ENCODE assay signal across 1 cellular context in the genomic region with DNA sequence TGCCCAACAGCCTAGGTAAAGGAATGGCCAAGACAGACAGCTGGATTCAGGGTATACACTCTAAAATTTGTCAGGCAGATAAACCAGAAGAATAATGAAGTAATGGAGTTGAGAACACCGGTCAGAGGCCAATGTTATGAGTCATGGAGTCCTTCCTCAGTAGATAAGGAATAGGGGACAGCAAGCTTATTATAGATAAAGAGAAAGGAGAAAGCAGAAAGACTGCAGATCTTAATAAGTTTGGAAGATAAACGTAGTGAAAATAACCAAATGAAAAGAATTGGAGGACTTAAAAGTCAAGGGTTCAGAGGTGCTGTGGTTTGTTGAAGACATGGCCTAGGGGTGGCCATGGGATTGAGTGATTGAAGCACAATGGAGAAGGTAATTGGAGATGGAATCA.
TF ChIP-seq lines count a peak whose summit lies in the region.

No MANE protein-coding gene starts in this region.

TF ChIP-seq in K562, 482 proteins besides CTCF, POLR2A, EP300 and RAD21 (continued from another document):
- TF ChIP-seq, protein P1, sequence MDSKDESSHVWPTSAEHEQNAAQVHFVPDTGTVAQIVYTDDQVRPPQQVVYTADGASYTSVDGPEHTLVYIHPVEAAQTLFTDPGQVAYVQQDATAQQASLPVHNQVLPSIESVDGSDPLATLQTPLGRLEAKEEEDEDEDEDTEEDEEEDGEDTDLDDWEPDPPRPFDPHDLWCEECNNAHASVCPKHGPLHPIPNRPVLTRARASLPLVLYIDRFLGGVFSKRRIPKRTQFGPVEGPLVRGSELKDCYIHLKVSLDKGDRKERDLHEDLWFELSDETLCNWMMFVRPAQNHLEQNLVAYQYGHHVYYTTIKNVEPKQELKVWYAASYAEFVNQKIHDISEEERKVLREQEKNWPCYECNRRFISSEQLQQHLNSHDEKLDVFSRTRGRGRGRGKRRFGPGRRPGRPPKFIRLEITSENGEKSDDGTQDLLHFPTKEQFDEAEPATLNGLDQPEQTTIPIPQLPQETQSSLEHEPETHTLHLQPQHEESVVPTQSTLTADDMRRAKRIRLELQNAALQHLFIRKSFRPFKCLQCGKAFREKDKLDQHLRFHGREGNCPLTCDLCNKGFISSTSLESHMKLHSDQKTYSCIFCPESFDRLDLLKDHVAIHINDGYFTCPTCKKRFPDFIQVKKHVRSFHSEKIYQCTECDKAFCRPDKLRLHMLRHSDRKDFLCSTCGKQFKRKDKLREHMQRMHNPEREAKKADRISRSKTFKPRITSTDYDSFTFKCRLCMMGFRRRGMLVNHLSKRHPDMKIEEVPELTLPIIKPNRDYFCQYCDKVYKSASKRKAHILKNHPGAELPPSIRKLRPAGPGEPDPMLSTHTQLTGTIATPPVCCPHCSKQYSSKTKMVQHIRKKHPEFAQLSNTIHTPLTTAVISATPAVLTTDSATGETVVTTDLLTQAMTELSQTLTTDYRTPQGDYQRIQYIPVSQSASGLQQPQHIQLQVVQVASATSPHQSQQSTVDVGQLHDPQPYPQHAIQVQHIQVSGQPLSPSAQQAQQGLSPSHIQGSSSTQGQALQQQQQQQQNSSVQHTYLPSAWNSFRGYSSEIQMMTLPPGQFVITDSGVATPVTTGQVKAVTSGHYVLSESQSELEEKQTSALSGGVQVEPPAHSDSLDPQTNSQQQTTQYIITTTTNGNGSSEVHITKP (IDR thresholded peaks at IDR 0.05; ENCODE audit: partially characterized antibody) = no peak
- TF ChIP-seq EP400 (IDR thresholded peaks at IDR 0.05) = 0 out of 2 replicates have a peak, but pooled peaks have one; percentile 33
- no peak for TF ChIP-seq ZNF324 (CRISPR knock-in tag; IDR thresholded peaks at IDR 0.05)
- no peak for TF ChIP-seq ZNF23 (CRISPR knock-in tag; IDR thresholded peaks at IDR 0.05)
- TF ChIP-seq MYNN (IDR thresholded peaks at IDR 0.05) = no peak
- TF ChIP-seq MYNN (CRISPR knock-in tag; IDR thresholded peaks at IDR 0.05) = no peak
- peak; percentile 78 for TF ChIP-seq TEAD4 (IDR thresholded peaks at IDR 0.05; ENCODE audit: low read length)
- no peak for TF ChIP-seq TEAD4 (CRISPR knock-in tag; IDR thresholded peaks at IDR 0.05; ENCODE audit: borderline replicate concordance)
- no peak for TF ChIP-seq MYC (IDR thresholded peaks at IDR 0.05; ENCODE audit: low read depth, low read length)
- TF ChIP-seq MYC (CRISPR knock-in tag; IDR thresholded peaks at IDR 0.05; ENCODE audit: borderline replicate concordance, low read depth) = no peak
- no peak for TF ChIP-seq ELF2 (CRISPR knock-in tag; IDR thresholded peaks at IDR 0.05)
- TF ChIP-seq, protein P2, sequence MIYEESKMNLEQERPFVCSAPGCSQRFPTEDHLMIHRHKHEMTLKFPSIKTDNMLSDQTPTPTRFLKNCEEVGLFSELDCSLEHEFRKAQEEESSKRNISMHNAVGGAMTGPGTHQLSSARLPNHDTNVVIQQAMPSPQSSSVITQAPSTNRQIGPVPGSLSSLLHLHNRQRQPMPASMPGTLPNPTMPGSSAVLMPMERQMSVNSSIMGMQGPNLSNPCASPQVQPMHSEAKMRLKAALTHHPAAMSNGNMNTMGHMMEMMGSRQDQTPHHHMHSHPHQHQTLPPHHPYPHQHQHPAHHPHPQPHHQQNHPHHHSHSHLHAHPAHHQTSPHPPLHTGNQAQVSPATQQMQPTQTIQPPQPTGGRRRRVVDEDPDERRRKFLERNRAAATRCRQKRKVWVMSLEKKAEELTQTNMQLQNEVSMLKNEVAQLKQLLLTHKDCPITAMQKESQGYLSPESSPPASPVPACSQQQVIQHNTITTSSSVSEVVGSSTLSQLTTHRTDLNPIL (CRISPR knock-in tag; IDR thresholded peaks at IDR 0.05) = no peak
- TF ChIP-seq, protein P3, sequence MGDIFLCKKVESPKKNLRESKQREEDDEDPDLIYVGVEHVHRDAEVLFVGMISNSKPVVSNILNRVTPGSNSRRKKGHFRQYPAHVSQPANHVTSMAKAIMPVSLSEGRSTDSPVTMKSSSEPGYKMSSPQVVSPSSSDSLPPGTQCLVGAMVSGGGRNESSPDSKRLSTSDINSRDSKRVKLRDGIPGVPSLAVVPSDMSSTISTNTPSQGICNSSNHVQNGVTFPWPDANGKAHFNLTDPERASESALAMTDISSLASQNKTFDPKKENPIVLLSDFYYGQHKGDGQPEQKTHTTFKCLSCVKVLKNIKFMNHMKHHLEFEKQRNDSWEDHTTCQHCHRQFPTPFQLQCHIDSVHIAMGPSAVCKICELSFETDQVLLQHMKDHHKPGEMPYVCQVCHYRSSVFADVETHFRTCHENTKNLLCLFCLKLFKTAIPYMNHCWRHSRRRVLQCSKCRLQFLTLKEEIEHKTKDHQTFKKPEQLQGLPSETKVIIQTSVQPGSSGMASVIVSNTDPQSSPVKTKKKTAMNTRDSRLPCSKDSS (IDR thresholded peaks at IDR 0.05; ENCODE audit: low read depth, partially characterized antibody) = no peak
- TF ChIP-seq, protein P4, sequence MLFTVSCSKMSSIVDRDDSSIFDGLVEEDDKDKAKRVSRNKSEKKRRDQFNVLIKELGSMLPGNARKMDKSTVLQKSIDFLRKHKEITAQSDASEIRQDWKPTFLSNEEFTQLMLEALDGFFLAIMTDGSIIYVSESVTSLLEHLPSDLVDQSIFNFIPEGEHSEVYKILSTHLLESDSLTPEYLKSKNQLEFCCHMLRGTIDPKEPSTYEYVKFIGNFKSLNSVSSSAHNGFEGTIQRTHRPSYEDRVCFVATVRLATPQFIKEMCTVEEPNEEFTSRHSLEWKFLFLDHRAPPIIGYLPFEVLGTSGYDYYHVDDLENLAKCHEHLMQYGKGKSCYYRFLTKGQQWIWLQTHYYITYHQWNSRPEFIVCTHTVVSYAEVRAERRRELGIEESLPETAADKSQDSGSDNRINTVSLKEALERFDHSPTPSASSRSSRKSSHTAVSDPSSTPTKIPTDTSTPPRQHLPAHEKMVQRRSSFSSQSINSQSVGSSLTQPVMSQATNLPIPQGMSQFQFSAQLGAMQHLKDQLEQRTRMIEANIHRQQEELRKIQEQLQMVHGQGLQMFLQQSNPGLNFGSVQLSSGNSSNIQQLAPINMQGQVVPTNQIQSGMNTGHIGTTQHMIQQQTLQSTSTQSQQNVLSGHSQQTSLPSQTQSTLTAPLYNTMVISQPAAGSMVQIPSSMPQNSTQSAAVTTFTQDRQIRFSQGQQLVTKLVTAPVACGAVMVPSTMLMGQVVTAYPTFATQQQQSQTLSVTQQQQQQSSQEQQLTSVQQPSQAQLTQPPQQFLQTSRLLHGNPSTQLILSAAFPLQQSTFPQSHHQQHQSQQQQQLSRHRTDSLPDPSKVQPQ (CRISPR knock-in tag; IDR thresholded peaks at IDR 0.05; ENCODE audit: borderline replicate concordance) = no peak
- TF ChIP-seq GTF2F1 (IDR thresholded peaks at IDR 0.05; ENCODE audit: low read depth, low read length) = no peak
- 0 out of 2 replicates have a peak, but pooled peaks have one; percentile 43 for TF ChIP-seq KLF16 (IDR thresholded peaks at IDR 0.05)
- TF ChIP-seq TAL1 (IDR thresholded peaks at IDR 0.05) = peak; percentile 70
- TF ChIP-seq MTA1 (IDR thresholded peaks at IDR 0.05; ENCODE audit: borderline replicate concordance) = 0 out of 2 replicates have a peak, but pooled peaks have one; percentile 38
- TF ChIP-seq, protein P5, sequence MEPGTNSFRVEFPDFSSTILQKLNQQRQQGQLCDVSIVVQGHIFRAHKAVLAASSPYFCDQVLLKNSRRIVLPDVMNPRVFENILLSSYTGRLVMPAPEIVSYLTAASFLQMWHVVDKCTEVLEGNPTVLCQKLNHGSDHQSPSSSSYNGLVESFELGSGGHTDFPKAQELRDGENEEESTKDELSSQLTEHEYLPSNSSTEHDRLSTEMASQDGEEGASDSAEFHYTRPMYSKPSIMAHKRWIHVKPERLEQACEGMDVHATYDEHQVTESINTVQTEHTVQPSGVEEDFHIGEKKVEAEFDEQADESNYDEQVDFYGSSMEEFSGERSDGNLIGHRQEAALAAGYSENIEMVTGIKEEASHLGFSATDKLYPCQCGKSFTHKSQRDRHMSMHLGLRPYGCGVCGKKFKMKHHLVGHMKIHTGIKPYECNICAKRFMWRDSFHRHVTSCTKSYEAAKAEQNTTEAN (CRISPR knock-in tag; IDR thresholded peaks at IDR 0.05) = no peak
- peak; percentile 92 for TF ChIP-seq MEIS2 (IDR thresholded peaks at IDR 0.05; ENCODE audit: partially characterized antibody)
- 0 out of 2 replicates have a peak, but pooled peaks have one; percentile 25 for TF ChIP-seq FOSL1 (tag; conservative IDR thresholded peaks at IDR 0.05)
- no peak for TF ChIP-seq GABPB1 (CRISPR knock-in tag; IDR thresholded peaks at IDR 0.05)
- peak; percentile 22; the same call in 1 of the 2 replicates for TF ChIP-seq NFIC (IDR thresholded peaks at IDR 0.05)
- no peak for TF ChIP-seq ILK (tag; IDR thresholded peaks at IDR 0.05; ENCODE audit: borderline replicate concordance, low read depth)
- no peak for TF ChIP-seq ZNF347 (CRISPR knock-in tag; IDR thresholded peaks at IDR 0.05; ENCODE audit: low read depth)
- peak; percentile 86 for TF ChIP-seq ZNF24 (IDR thresholded peaks at IDR 0.05)
- TF ChIP-seq TAF9B (IDR thresholded peaks at IDR 0.05; ENCODE audit: partially characterized antibody) = peak; percentile 24
- TF ChIP-seq SIRT6 (IDR thresholded peaks at IDR 0.05; ENCODE audit: low read depth, low read length) = no peak
- TF ChIP-seq, protein P6, sequence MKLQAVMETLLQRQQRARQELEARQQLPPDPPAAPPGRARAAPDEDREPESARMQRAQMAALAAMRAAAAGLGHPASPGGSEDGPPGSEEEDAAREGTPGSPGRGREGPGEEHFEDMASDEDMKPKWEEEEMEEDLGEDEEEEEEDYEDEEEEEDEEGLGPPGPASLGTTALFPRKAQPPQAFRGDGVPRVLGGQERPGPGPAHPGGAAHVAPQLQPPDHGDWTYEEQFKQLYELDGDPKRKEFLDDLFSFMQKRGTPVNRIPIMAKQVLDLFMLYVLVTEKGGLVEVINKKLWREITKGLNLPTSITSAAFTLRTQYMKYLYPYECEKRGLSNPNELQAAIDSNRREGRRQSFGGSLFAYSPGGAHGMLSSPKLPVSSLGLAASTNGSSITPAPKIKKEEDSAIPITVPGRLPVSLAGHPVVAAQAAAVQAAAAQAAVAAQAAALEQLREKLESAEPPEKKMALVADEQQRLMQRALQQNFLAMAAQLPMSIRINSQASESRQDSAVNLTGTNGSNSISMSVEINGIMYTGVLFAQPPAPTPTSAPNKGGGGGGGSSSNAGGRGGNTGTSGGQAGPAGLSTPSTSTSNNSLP (IDR thresholded peaks at IDR 0.05; ENCODE audit: borderline replicate concordance, low read depth, low read length) = no peak; the same call in 1 of the 2 replicates
- TF ChIP-seq, protein P7, sequence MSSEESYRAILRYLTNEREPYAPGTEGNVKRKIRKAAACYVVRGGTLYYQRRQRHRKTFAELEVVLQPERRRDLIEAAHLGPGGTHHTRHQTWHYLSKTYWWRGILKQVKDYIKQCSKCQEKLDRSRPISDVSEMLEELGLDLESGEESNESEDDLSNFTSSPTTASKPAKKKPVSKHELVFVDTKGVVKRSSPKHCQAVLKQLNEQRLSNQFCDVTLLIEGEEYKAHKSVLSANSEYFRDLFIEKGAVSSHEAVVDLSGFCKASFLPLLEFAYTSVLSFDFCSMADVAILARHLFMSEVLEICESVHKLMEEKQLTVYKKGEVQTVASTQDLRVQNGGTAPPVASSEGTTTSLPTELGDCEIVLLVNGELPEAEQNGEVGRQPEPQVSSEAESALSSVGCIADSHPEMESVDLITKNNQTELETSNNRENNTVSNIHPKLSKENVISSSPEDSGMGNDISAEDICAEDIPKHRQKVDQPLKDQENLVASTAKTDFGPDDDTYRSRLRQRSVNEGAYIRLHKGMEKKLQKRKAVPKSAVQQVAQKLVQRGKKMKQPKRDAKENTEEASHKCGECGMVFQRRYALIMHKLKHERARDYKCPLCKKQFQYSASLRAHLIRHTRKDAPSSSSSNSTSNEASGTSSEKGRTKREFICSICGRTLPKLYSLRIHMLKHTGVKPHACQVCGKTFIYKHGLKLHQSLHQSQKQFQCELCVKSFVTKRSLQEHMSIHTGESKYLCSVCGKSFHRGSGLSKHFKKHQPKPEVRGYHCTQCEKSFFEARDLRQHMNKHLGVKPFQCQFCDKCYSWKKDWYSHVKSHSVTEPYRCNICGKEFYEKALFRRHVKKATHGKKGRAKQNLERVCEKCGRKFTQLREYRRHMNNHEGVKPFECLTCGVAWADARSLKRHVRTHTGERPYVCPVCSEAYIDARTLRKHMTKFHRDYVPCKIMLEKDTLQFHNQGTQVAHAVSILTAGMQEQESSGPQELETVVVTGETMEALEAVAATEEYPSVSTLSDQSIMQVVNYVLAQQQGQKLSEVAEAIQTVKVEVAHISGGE (CRISPR knock-in tag; IDR thresholded peaks at IDR 0.05) = no peak
- no peak for TF ChIP-seq ZNF408 (CRISPR knock-in tag; IDR thresholded peaks at IDR 0.05; ENCODE audit: low read depth)
- TF ChIP-seq SRF (CRISPR knock-in tag; IDR thresholded peaks at IDR 0.05) = no peak
- no peak for TF ChIP-seq KDM5B (IDR thresholded peaks at IDR 0.05; ENCODE audit: insufficient replicate concordance, low read depth, low read length)
- TF ChIP-seq, protein P8, sequence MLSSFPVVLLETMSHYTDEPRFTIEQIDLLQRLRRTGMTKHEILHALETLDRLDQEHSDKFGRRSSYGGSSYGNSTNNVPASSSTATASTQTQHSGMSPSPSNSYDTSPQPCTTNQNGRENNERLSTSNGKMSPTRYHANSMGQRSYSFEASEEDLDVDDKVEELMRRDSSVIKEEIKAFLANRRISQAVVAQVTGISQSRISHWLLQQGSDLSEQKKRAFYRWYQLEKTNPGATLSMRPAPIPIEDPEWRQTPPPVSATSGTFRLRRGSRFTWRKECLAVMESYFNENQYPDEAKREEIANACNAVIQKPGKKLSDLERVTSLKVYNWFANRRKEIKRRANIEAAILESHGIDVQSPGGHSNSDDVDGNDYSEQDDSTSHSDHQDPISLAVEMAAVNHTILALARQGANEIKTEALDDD (IDR thresholded peaks at IDR 0.05) = 0 out of 2 replicates have a peak, but pooled peaks have one; percentile 29
- TF ChIP-seq ZNF174 (CRISPR knock-in tag; IDR thresholded peaks at IDR 0.05) = no peak
- peak; percentile 42; the same call in 1 of the 2 replicates for TF ChIP-seq HDAC2 (IDR thresholded peaks at IDR 0.05)
- no peak for TF ChIP-seq BRD9 (IDR thresholded peaks at IDR 0.05; ENCODE audit: low read depth, partially characterized antibody)
- TF ChIP-seq SAFB (IDR thresholded peaks at IDR 0.05; ENCODE audit: borderline replicate concordance, low read depth, low read length) = no peak
- TF ChIP-seq SRSF1 (IDR thresholded peaks at IDR 0.05; ENCODE audit: low read depth, low read length) = no peak
- no peak for TF ChIP-seq NR2C2 (CRISPR knock-in tag; IDR thresholded peaks at IDR 0.05)
- TF ChIP-seq NR2C2 (tag; IDR thresholded peaks at IDR 0.05) = peak; percentile 37; the same call in 1 of the 2 replicates
- peak; percentile 22 to 28; a peak in 2 of 4 replicates for TF ChIP-seq KDM1A (IDR thresholded peaks at IDR 0.05)
- TF ChIP-seq, protein P9, sequence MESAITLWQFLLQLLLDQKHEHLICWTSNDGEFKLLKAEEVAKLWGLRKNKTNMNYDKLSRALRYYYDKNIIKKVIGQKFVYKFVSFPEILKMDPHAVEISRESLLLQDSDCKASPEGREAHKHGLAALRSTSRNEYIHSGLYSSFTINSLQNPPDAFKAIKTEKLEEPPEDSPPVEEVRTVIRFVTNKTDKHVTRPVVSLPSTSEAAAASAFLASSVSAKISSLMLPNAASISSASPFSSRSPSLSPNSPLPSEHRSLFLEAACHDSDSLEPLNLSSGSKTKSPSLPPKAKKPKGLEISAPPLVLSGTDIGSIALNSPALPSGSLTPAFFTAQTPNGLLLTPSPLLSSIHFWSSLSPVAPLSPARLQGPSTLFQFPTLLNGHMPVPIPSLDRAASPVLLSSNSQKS (CRISPR knock-in tag; IDR thresholded peaks at IDR 0.05) = no peak
